In genomic region chr18:49959176-49959575, GRCh38 we compare ENCODE assay signal across 13 cellular contexts.
DNase-seq lines count a peak whose midpoint lies in the region; ATAC-seq and TF ChIP-seq lines count a peak whose summit lies in the region.
"Had no signal": no experiment of that assay in that cellular context is flagged by ENCODE, and none has a peak within 500 bp of the region (broad histone marks: within the 10 kb centered on the region; RNA-seq: fewer than 3 reads in every experiment).

No MANE protein-coding gene starts in this region.

- TF ChIP-seq CTCF in foreskin keratinocyte (conservative IDR thresholded peaks at IDR 0.05): no peak

- H3K4me1 ChIP-seq in foreskin keratinocyte: no peaks in the 10 kb centered on the region
- H3K4me1 ChIP-seq: esophagus squamous epithelium, sigmoid colon had no signal

- H3K27ac ChIP-seq in substantia nigra (ENCODE audit: low read depth, low read length, poor library complexity, severe bottlenecking) (no peak overlapping the region), foreskin keratinocyte (no peak overlapping the region)
- H3K27ac ChIP-seq: brain microvascular endothelial cell, esophagus squamous epithelium, sigmoid colon had no signal

- H3K4me1 Mint-ChIP-seq in stimulated activated naive CD8-positive, alpha-beta T cell treated with anti-CD3 and anti-CD28 coated beads, Interleukin-15, amount 100 ng/mL, for 72 hours: peaks cover 42% of the 10 kb centered on the region

- peaks cover 22% of the 10 kb centered on the region for H3K27me3 Mint-ChIP-seq in stimulated activated naive CD8-positive, alpha-beta T cell treated with anti-CD3 and anti-CD28 coated beads, Interleukin-15, amount 100 ng/mL, for 72 hours

- ATAC-seq in activated naive CD4-positive, alpha-beta T cell treated with anti-CD3 and anti-CD28 coated beads, Interleukin-2, amount 50 U/mL, for 72 hours: peak; percentile 88
- ATAC-seq in GM21737 (IDR thresholded peaks at IDR 0.05; ENCODE audit: unreplicated experiment): peak; percentile 71
- ATAC-seq in HG03565 (IDR thresholded peaks at IDR 0.05; ENCODE audit: unreplicated experiment): peak; percentile 46
- ATAC-seq in stimulated activated naive CD8-positive, alpha-beta T cell treated with anti-CD3 and anti-CD28 coated beads, Interleukin-15, amount 100 ng/mL, for 72 hours: peak; percentile 91
- no peak for ATAC-seq in foreskin keratinocyte

- H3K27ac Mint-ChIP-seq in activated naive CD4-positive, alpha-beta T cell treated with anti-CD3 and anti-CD28 coated beads, Interleukin-2, amount 50 U/mL, for 72 hours: no peak overlapping the region
- H3K27ac Mint-ChIP-seq in stimulated activated naive CD8-positive, alpha-beta T cell treated with anti-CD3 and anti-CD28 coated beads, Interleukin-15, amount 100 ng/mL, for 72 hours: peak overlapping the region; percentile 12 to 77

- H3K27me3 ChIP-seq in foreskin keratinocyte: peaks cover 23% of the 10 kb centered on the region
- H3K27me3 ChIP-seq: brain microvascular endothelial cell, esophagus squamous epithelium, sigmoid colon had no signal

- no peaks in the 10 kb centered on the region for H3K36me3 Mint-ChIP-seq in activated naive CD4-positive, alpha-beta T cell treated with anti-CD3 and anti-CD28 coated beads, Interleukin-2, amount 50 U/mL, for 72 hours

- peak overlapping the region; percentile 2 to 4 for H3K4me3 Mint-ChIP-seq in stimulated activated naive CD8-positive, alpha-beta T cell treated with anti-CD3 and anti-CD28 coated beads, Interleukin-15, amount 100 ng/mL, for 72 hours

- peak in 1 of 2 donors; percentile 11 for DNase-seq in activated naive CD4-positive, alpha-beta T cell treated with anti-CD3 and anti-CD28 coated beads, Interleukin-2, amount 50 U/mL, for 72 hours (ENCODE audit: low spot score in 2 of 2)
- no peak for DNase-seq in activated naive CD4-positive, alpha-beta T cell (lab: John Stamatoyannopoulos, UW)
- peak; percentile 21 to 56 for DNase-seq in stimulated activated naive CD8-positive, alpha-beta T cell treated with anti-CD3 and anti-CD28 coated beads, Interleukin-15, amount 100 ng/mL, for 72 hours
- no peak for DNase-seq in substantia nigra (lab: John Stamatoyannopoulos, UW)
- no peak for DNase-seq in foreskin keratinocyte
- DNase-seq in NOMO-1 treated with dmso at 0.1 percent for 144 hours (lab: John Stamatoyannopoulos, UW; ENCODE audit: unreplicated experiment): no peak
- DNase-seq: brain microvascular endothelial cell, esophagus squamous epithelium, NCI-H774, sigmoid colon, SK-N-SH had no signal

- no peaks in the 10 kb centered on the region for H3K9me3 Mint-ChIP-seq in activated naive CD4-positive, alpha-beta T cell treated with anti-CD3 and anti-CD28 coated beads, Interleukin-2, amount 50 U/mL, for 72 hours
- H3K9me3 Mint-ChIP-seq in stimulated activated naive CD8-positive, alpha-beta T cell treated with anti-CD3 and anti-CD28 coated beads, Interleukin-15, amount 100 ng/mL, for 72 hours: no peaks in the 10 kb centered on the region

Comparison
In these comparisons a context has a peak if more than half of its experiments do, and no peak if none do; other contexts are left out.
1. DNase-seq: peak in stimulated activated naive CD8-positive, alpha-beta T cell treated with anti-CD3 and anti-CD28 coated beads, Interleukin-15, amount 100 ng/mL, for 72 hours (2 of 2); none in activated naive CD4-positive, alpha-beta T cell (0 of 4), substantia nigra (0 of 49), foreskin keratinocyte (0 of 2) and NOMO-1 treated with dmso at 0.1 percent for 144 hours (single experiment).
2. H3K27ac Mint-ChIP-seq: peak in stimulated activated naive CD8-positive, alpha-beta T cell treated with anti-CD3 and anti-CD28 coated beads, Interleukin-15, amount 100 ng/mL, for 72 hours (2 of 2); none in activated naive CD4-positive, alpha-beta T cell treated with anti-CD3 and anti-CD28 coated beads, Interleukin-2, amount 50 U/mL, for 72 hours (0 of 2).